18 cellular contexts compared by ENCODE assay signal in the genomic region with DNA sequence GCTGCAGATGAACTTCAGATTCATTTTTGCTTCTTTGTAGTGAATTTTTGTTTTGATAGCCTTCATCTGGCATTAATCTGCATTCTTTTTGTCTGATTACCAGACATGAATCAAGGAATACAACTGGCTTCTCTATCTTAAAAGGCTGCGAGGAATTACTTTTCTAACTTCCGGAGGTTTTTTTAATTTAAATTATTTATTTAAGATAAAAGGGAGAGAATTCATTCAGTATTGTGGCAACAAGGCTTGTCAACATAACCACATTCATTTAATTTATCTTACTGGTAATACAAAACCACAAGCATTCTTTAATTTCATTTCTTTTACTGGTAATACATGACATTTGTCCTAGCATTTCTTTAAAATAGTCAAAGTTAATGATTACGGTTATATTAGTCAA.
"Had no signal": no experiment of that assay in that cellular context is flagged by ENCODE, and none has a peak within 500 bp of the region (broad histone marks: within the 10 kb centered on the region; RNA-seq: fewer than 3 reads in every experiment).

No MANE protein-coding gene starts in this region.

- H3K9me3 ChIP-seq: esophagus squamous epithelium, gastrocnemius medialis, heart right ventricle, pancreas had no signal

- DNase-seq: effector memory CD8-positive, alpha-beta T cell; esophagus squamous epithelium; gastrocnemius medialis; heart right ventricle; left colon; left ventricle myocardium superior; mesenchymal stem cell; naive B cell; occipital lobe; pancreas; right cardiac atrium; small intestine; stimulated activated CD4-positive, alpha-beta T cell treated with anti-CD3 and anti-CD28 coated beads, Interleukin-12 subunit alpha, Interleukin-12 subunit beta, amount 100 ng/mL, for 4 hours; stimulated activated CD4-positive, alpha-beta T cell treated with anti-CD3 and anti-CD28 coated beads, Interleukin-2, amount 100 ng/mL, for 48 hours; stimulated activated naive CD4-positive, alpha-beta T cell treated with Interleukin-2 at 50 U/mL for 16 hours; trophoblast cell had no signal

- FAIRE-seq: colon, pancreas, small intestine had no signal

- H3K4me3 ChIP-seq: esophagus squamous epithelium, gastrocnemius medialis, heart right ventricle, lung, pancreas had no signal

- H3K4me1 ChIP-seq: esophagus squamous epithelium, gastrocnemius medialis, heart right ventricle, pancreas had no signal

- H3K36me3 ChIP-seq: esophagus squamous epithelium, gastrocnemius medialis, heart right ventricle, pancreas had no signal

- H3K27ac ChIP-seq: esophagus squamous epithelium, gastrocnemius medialis, heart right ventricle, pancreas had no signal

- H3K27me3 ChIP-seq: esophagus squamous epithelium, gastrocnemius medialis, heart right ventricle, pancreas had no signal

- ATAC-seq: effector memory CD8-positive, alpha-beta T cell; gastrocnemius medialis; heart right ventricle; left colon; left ventricle myocardium superior; pancreas; right cardiac atrium had no signal
